Comparison of ENCODE assay signal across 29 cellular contexts in genomic region chr4:60116592-60116991, GRCh38.
"Had no signal": no experiment of that assay in that cellular context is flagged by ENCODE, and none has a peak within 500 bp of the region (broad histone marks: within the 10 kb centered on the region; RNA-seq: fewer than 3 reads in every experiment).

No MANE protein-coding gene starts in this region.

- H3K4me2 ChIP-seq: hepatocyte had no signal

- H3K4me3 Mint-ChIP-seq: dendritic cell treated with granulocyte-macrophage colony-stimulating factor and Interleukin-4, amounts not matched to agents 40 ng/mL and 50 ng/mL, for 4 days; effector memory CD8-positive, alpha-beta T cell; endodermal cell had no signal

- H3K4me1 ChIP-seq: colonic mucosa, esophagus muscularis mucosa, esophagus squamous epithelium, foreskin keratinocyte, gastrocnemius medialis, gastroesophageal sphincter, heart left ventricle, heart right ventricle had no signal

- H3K27me3 ChIP-seq: colonic mucosa, dorsolateral prefrontal cortex, esophagus muscularis mucosa, esophagus squamous epithelium, foreskin keratinocyte, gastrocnemius medialis, gastroesophageal sphincter, heart left ventricle, heart right ventricle, hepatocyte had no signal

- ATAC-seq: effector memory CD8-positive, alpha-beta T cell; esophagus mucosa; foreskin keratinocyte; gastrocnemius medialis; heart left ventricle; heart right ventricle had no signal

- H3K9me3 Mint-ChIP-seq: dendritic cell treated with granulocyte-macrophage colony-stimulating factor and Interleukin-4, amounts not matched to agents 40 ng/mL and 50 ng/mL, for 4 days; endodermal cell had no signal

- DNase-seq: colonic mucosa; cortex of kidney; dermis blood vessel endothelial cell; dorsolateral prefrontal cortex; effector CD4-positive, alpha-beta T cell; effector CD8-positive, alpha-beta T cell; effector memory CD4-positive, alpha-beta T cell; effector memory CD8-positive, alpha-beta T cell; endodermal cell; erythroblast; esophagus squamous epithelium; foreskin fibroblast; foreskin keratinocyte; foreskin melanocyte; gastrocnemius medialis; glutamatergic neuron; head of caudate nucleus; heart left ventricle; heart right ventricle had no signal

- H3K27ac Mint-ChIP-seq: dendritic cell treated with granulocyte-macrophage colony-stimulating factor and Interleukin-4, amounts not matched to agents 40 ng/mL and 50 ng/mL, for 4 days; effector memory CD8-positive, alpha-beta T cell; endodermal cell had no signal

- H3K79me2 ChIP-seq: hepatocyte had no signal

- H3K36me3 ChIP-seq: colonic mucosa, esophagus muscularis mucosa, esophagus squamous epithelium, gastrocnemius medialis, gastroesophageal sphincter, heart left ventricle, heart right ventricle had no signal

- FAIRE-seq: endometrium, endothelial cell of umbilical vein, frontal cortex had no signal

- H3K9me3 ChIP-seq: colonic mucosa, esophagus muscularis mucosa, esophagus squamous epithelium, gastrocnemius medialis, gastroesophageal sphincter, heart right ventricle had no signal

- H2AFZ ChIP-seq: hepatocyte had no signal

- H3K4me3 ChIP-seq: colonic mucosa, coronary artery, dorsolateral prefrontal cortex, esophagus muscularis mucosa, esophagus squamous epithelium, gastrocnemius medialis, gastroesophageal sphincter, heart left ventricle, heart right ventricle, hepatocyte had no signal

- H3K4me1 Mint-ChIP-seq: endodermal cell had no signal

- H3K27ac ChIP-seq: colonic mucosa, coronary artery, dorsolateral prefrontal cortex, epithelial cell of prostate, esophagus muscularis mucosa, esophagus squamous epithelium, foreskin keratinocyte, gastrocnemius medialis, gastroesophageal sphincter, heart left ventricle, heart right ventricle, hepatocyte had no signal

- H3K27me3 Mint-ChIP-seq: dendritic cell treated with granulocyte-macrophage colony-stimulating factor and Interleukin-4, amounts not matched to agents 40 ng/mL and 50 ng/mL, for 4 days; effector memory CD8-positive, alpha-beta T cell had no signal
